Comparison of ENCODE assay signal across 8 cellular contexts in genomic region chr7:7201583-7202374, GRCh38. TPM values are rescaled to one million over a fixed set of nuclear protein-coding genes. Genes with fewer than 3 reads are reported as not detected.
A peak's percentile ranks its signal among the peaks of the same experiment; 100 is the strongest.
DNase-seq lines count a peak whose midpoint lies in the region; ATAC-seq and TF ChIP-seq lines count a peak whose summit lies in the region.

No MANE protein-coding gene starts in this region.

- no peaks in the 10 kb centered on the region for H3K27me3 ChIP-seq in endodermal cell (ENCODE audit: control insufficient read depth, insufficient read depth, low read length, poor library complexity, severe bottlenecking)

- no peak overlapping the region for H3K27ac ChIP-seq in endodermal cell (ENCODE audit: low read depth, low read length)

- H3K4me1 ChIP-seq in endodermal cell (ENCODE audit: control insufficient read depth, insufficient read depth, low read length), result no peaks in the 10 kb centered on the region

- H3K36me3 ChIP-seq in endodermal cell (ENCODE audit: control insufficient read depth, insufficient read depth, low read length), result peaks cover 29% of the 10 kb centered on the region

- H3K9me3 ChIP-seq in T-helper 17 cell (ENCODE audit: control insufficient read depth, low read length, poor library complexity, severe bottlenecking), result no peaks in the 10 kb centered on the region
- peaks cover 35% of the 10 kb centered on the region for H3K9me3 ChIP-seq in endodermal cell (ENCODE audit: control insufficient read depth, low read length)

- peak; percentile 72 for DNase-seq in activated effector memory CD4-positive, alpha-beta T cell treated with anti-CD3 and anti-CD28 coated beads, Interleukin-2, amount 50 U/mL, for 16 hours
- no peak for DNase-seq in activated effector memory CD4-positive, alpha-beta T cell treated with Interleukin-2 at 50 U/mL for 16 hours
- DNase-seq in T-helper 17 cell (peak in 2 of 3 donors; percentile 16 to 24), endodermal cell (peak; percentile 72), Kasumi-1 (lab: John Stamatoyannopoulos, UW) (no peak), NCI-H510A treated with DMSO at 0.1 percent for 48 hours (lab: John Stamatoyannopoulos, UW) (no peak)
- peak; percentile 29 for DNase-seq in stimulated activated CD4-positive, alpha-beta T cell treated with anti-CD3 and anti-CD28 coated beads, Interleukin-4, amount 100 ng/mL, for 1 hour

- H3K27ac Mint-ChIP-seq in T-helper 17 cell, result peak overlapping the region; percentile 97
- H3K27ac Mint-ChIP-seq in endodermal cell, result peak overlapping the region; percentile 83

- H3K9ac ChIP-seq in endodermal cell (ENCODE audit: extremely low read depth, low read length, poor library complexity, severe bottlenecking), result no peak overlapping the region

- no peak for TF ChIP-seq CTCF in endodermal cell (conservative IDR thresholded peaks at IDR 0.05)

- H3K36me3 Mint-ChIP-seq in T-helper 17 cell (ENCODE audit: low read depth) (peaks cover 4% of the 10 kb centered on the region), endodermal cell (ENCODE audit: low read depth) (peaks cover 22% of the 10 kb centered on the region)

- peak; percentile 100 for ATAC-seq in HG03095 (IDR thresholded peaks at IDR 0.05; ENCODE audit: unreplicated experiment)
- ATAC-seq in T-helper 17 cell, result peak; percentile 94

- peaks cover 33% of the 10 kb centered on the region for H3K9me3 Mint-ChIP-seq in endodermal cell

- H3K4me1 Mint-ChIP-seq in T-helper 17 cell (peaks cover 68% of the 10 kb centered on the region), endodermal cell (peaks cover 40% of the 10 kb centered on the region)

- 72 to 79% methylated on average over 9 to 15 of the region's 15 CpGs for WGBS in endodermal cell (ENCODE audit: insufficient coverage in 1 of 2, insufficient read length in 1 of 2), 2 experiments

- H3K4me3 Mint-ChIP-seq in T-helper 17 cell (peak overlapping the region; percentile 82), endodermal cell (peak overlapping the region; percentile 1)

- H3K4me3 ChIP-seq in endodermal cell (ENCODE audit: low read length), result peak overlapping the region; percentile 41

- H3K27me3 Mint-ChIP-seq in T-helper 17 cell (no peaks in the 10 kb centered on the region), endodermal cell (ENCODE audit: insufficient read depth) (no peaks in the 10 kb centered on the region)

RNA-seq across cellular contexts. Expression of gene C1GALT1, which starts 19.4 kb away (rescaled TPM):
- total RNA-seq in T-helper 17 cell, result 10 to 100 TPM; 51.4 to 54.2 TPM
- 100 to 1,000 TPM in 1 of 2 donors, 10 to 100 TPM in 1; 65.7 to 132 TPM for total RNA-seq in endodermal cell
- polyA plus RNA-seq in endodermal cell (2013, experiment 1 of 2), result 38.2 TPM
- polyA plus RNA-seq in endodermal cell (2013, experiment 2 of 2), result 48.4 TPM

Comparison
In these comparisons a context has a peak if more than half of its experiments do, and no peak if none do; other contexts are left out.
1. DNase-seq: peak in activated effector memory CD4-positive, alpha-beta T cell treated with anti-CD3 and anti-CD28 coated beads, Interleukin-2, amount 50 U/mL, for 16 hours (single experiment), T-helper 17 cell (2 of 3), endodermal cell (single experiment) and stimulated activated CD4-positive, alpha-beta T cell treated with anti-CD3 and anti-CD28 coated beads, Interleukin-4, amount 100 ng/mL, for 1 hour (single experiment); none in activated effector memory CD4-positive, alpha-beta T cell treated with Interleukin-2 at 50 U/mL for 16 hours (single experiment), Kasumi-1 (0 of 2) and NCI-H510A treated with DMSO at 0.1 percent for 48 hours (single experiment).